23 cellular contexts compared by ENCODE assay signal in genomic region chr20:19697415-19697814, GRCh38.
DNase-seq lines count a peak whose midpoint lies in the region; ATAC-seq, FAIRE-seq and TF ChIP-seq lines count a peak whose summit lies in the region.
"Had no signal": no experiment of that assay in that cellular context is flagged by ENCODE, and none has a peak within 500 bp of the region (broad histone marks: within the 10 kb centered on the region; RNA-seq: fewer than 3 reads in every experiment).

No MANE protein-coding gene starts in this region.

- H3K4me1 ChIP-seq in keratinocyte (ENCODE audit: control insufficient read depth, extremely low read depth, insufficient read depth, low read length) = peaks cover 24% of the 10 kb centered on the region
- H3K4me1 ChIP-seq: BE2C had no signal

- no peaks in the 10 kb centered on the region for H3K27me3 ChIP-seq in keratinocyte (ENCODE audit: control insufficient read depth, extremely low read depth, insufficient read depth, low read length)
- H3K27me3 ChIP-seq: BE2C had no signal

- dilution Hi-C loops in keratinocyte (cut with MboI; ENCODE audit: extremely low pct_ligation_motif_present, low sequenced_read_pairs) = no loop called here

- H3K27ac ChIP-seq in RWPE1 = no peak overlapping the region
- H3K27ac ChIP-seq in keratinocyte (ENCODE audit: control insufficient read depth, insufficient read depth, low read length) = no peak overlapping the region

- no peaks in the 10 kb centered on the region for H3K36me3 ChIP-seq in keratinocyte (ENCODE audit: control insufficient read depth in 2 of 2, extremely low read depth in 1 of 2, insufficient read depth in 2 of 2, low read length in 2 of 2)
- H3K36me3 ChIP-seq: BE2C had no signal

- H3K9ac ChIP-seq in keratinocyte (ENCODE audit: control insufficient read depth, extremely low read depth, insufficient read depth, low read length) = no peak overlapping the region

- H3K27ac Mint-ChIP-seq in dendritic cell treated with granulocyte-macrophage colony-stimulating factor and Interleukin-4, amounts not matched to agents 40 ng/mL and 50 ng/mL, for 4 days = peak overlapping the region; percentile 27
- H3K27ac Mint-ChIP-seq in activated T-cell treated with anti-CD3 and anti-CD28 coated beads, Interleukin-2, amount 50 U/mL, for 72 hours = no peak overlapping the region
- H3K27ac Mint-ChIP-seq: CD4-positive, CD25-positive, alpha-beta regulatory T cell; CD8-positive, alpha-beta memory T cell; HFFc6 had no signal

- H3K4me3 Mint-ChIP-seq in dendritic cell treated with granulocyte-macrophage colony-stimulating factor and Interleukin-4, amounts not matched to agents 40 ng/mL and 50 ng/mL, for 4 days = no peak overlapping the region
- H3K4me3 Mint-ChIP-seq in activated T-cell treated with anti-CD3 and anti-CD28 coated beads, Interleukin-2, amount 50 U/mL, for 72 hours = no peak overlapping the region
- H3K4me3 Mint-ChIP-seq: CD4-positive, CD25-positive, alpha-beta regulatory T cell; CD8-positive, alpha-beta memory T cell; HFFc6 had no signal

- no peaks in the 10 kb centered on the region for H4K20me1 ChIP-seq in keratinocyte (ENCODE audit: control insufficient read depth, extremely low read depth, insufficient read depth, low read length)

- no peak overlapping the region for H3K4me2 ChIP-seq in keratinocyte (ENCODE audit: control insufficient read depth, extremely low read depth, insufficient read depth, low read depth, low read length)

- intact Hi-C loops in dendritic cell treated with granulocyte-macrophage colony-stimulating factor and Interleukin-4, amounts not matched to agents 40 ng/mL and 50 ng/mL, for 4 days (cut with micrococcal nuclease) = no loop called here

- H3K4me3 ChIP-seq in keratinocyte (ENCODE audit: control insufficient read depth in 2 of 3, extremely low read depth in 1 of 3, insufficient read depth in 2 of 3, low read depth in 1 of 3, low read length in 3 of 3) = no peak overlapping the region
- H3K4me3 ChIP-seq: GM12878 had no signal

- H3K9me1 ChIP-seq in keratinocyte (ENCODE audit: control insufficient read depth, extremely low read depth, insufficient read depth, low read length) = no peaks in the 10 kb centered on the region

- DNase-seq in RWPE1 (ENCODE audit: low spot score) (peak; percentile 31), keratinocyte (ENCODE audit: low read depth, low spot score) (peak; percentile 35), KG1 (lab: John Stamatoyannopoulos, UW) (no peak), dedifferentiated amniotic fluid mesenchymal stem cell (ENCODE audit: extremely low spot score) (no peak)
- no peak for DNase-seq in activated T-cell treated with anti-CD3 and anti-CD28 coated beads, Interleukin-2, amount 50 U/mL, for 72 hours
- DNase-seq: ACHN; BE2C; C1 segment of cervical spinal cord; CD4-positive, CD25-positive, alpha-beta regulatory T cell; CD8-positive, alpha-beta memory T cell; COR-L47; DMS 273 treated with DMSO at 0.1 percent for 48 hours; DMS53; DND-41; EL; GOT3; H7; HFFc6 had no signal

- no peaks in the 10 kb centered on the region for H3K79me2 ChIP-seq in keratinocyte (ENCODE audit: control insufficient read depth, insufficient read depth, low read length)

- POLR2A ChIA-PET in RWPE1 (lab: Yijun Ruan, JAX; ENCODE audit: low non-redundant PET) = interaction anchor here (1.0 kb wide), 1 partner anchor 60 kb away, joined by 3 read pairs; no protein-coding TSS in a partner anchor

- no peak overlapping the region for H2AFZ ChIP-seq in keratinocyte (ENCODE audit: control insufficient read depth, low read length)

- CTCF ChIA-PET in RWPE1 (lab: Yijun Ruan, JAX) = interaction anchor here (0.6 to 1.1 kb wide), 2 partner anchors 34 to 118 kb away, joined by 3 read pairs; no protein-coding TSS in a partner anchor

- H3K4me1 Mint-ChIP-seq in dendritic cell treated with granulocyte-macrophage colony-stimulating factor and Interleukin-4, amounts not matched to agents 40 ng/mL and 50 ng/mL, for 4 days (ENCODE audit: low read depth) = peaks cover 63% of the 10 kb centered on the region
- no peaks in the 10 kb centered on the region for H3K4me1 Mint-ChIP-seq in activated T-cell treated with anti-CD3 and anti-CD28 coated beads, Interleukin-2, amount 50 U/mL, for 72 hours (ENCODE audit: low read depth)

- peaks cover 4% of the 10 kb centered on the region for H3K36me3 Mint-ChIP-seq in dendritic cell treated with granulocyte-macrophage colony-stimulating factor and Interleukin-4, amounts not matched to agents 40 ng/mL and 50 ng/mL, for 4 days (ENCODE audit: low read depth)
- no peaks in the 10 kb centered on the region for H3K36me3 Mint-ChIP-seq in activated T-cell treated with anti-CD3 and anti-CD28 coated beads, Interleukin-2, amount 50 U/mL, for 72 hours (ENCODE audit: insufficient read depth in 2 of 2)
- H3K36me3 Mint-ChIP-seq: CD4-positive, CD25-positive, alpha-beta regulatory T cell had no signal

- peak; percentile 82 for FAIRE-seq in keratinocyte (lab: Jason Lieb, UNC)
- FAIRE-seq: A204.1, GM12878, HepG2 had no signal

- no peak for ATAC-seq in activated T-cell treated with anti-CD3 and anti-CD28 coated beads, Interleukin-2, amount 50 U/mL, for 72 hours (replicated peaks in 1 of 2)
- ATAC-seq: GM12878, HCT116, HepG2 had no signal

- no peaks in the 10 kb centered on the region for H3K27me3 Mint-ChIP-seq in dendritic cell treated with granulocyte-macrophage colony-stimulating factor and Interleukin-4, amounts not matched to agents 40 ng/mL and 50 ng/mL, for 4 days
- peaks cover 15% of the 10 kb centered on the region for H3K27me3 Mint-ChIP-seq in activated T-cell treated with anti-CD3 and anti-CD28 coated beads, Interleukin-2, amount 50 U/mL, for 72 hours (ENCODE audit: low read depth)

- H3K9me3 ChIP-seq in keratinocyte (ENCODE audit: control insufficient read depth, low read depth, low read length) = peaks cover 2% of the 10 kb centered on the region
- H3K9me3 ChIP-seq: BE2C had no signal

- peaks cover 6% of the 10 kb centered on the region for H3K9me3 Mint-ChIP-seq in dendritic cell treated with granulocyte-macrophage colony-stimulating factor and Interleukin-4, amounts not matched to agents 40 ng/mL and 50 ng/mL, for 4 days
- H3K9me3 Mint-ChIP-seq in activated T-cell treated with anti-CD3 and anti-CD28 coated beads, Interleukin-2, amount 50 U/mL, for 72 hours = peaks cover 0 to 2% of the 10 kb centered on the region in 2 donors

- no peak for TF ChIP-seq CTCF in RWPE1 (conservative IDR thresholded peaks at IDR 0.05; ENCODE audit: low read depth)
- TF ChIP-seq CTCF in keratinocyte (optimal IDR thresholded peaks at IDR 0.05 in 1 of 3, IDR thresholded peaks at IDR 0.05 in 1 of 3, conservative IDR thresholded peaks at IDR 0.05 in 1 of 3; ENCODE audit: extremely low read depth in 1 of 3, insufficient read depth in 2 of 3, low read length in 3 of 3) = no peak

Comparison
In these comparisons a context has a peak if more than half of its experiments do, and no peak if none do; other contexts are left out.
1. DNase-seq: peak in RWPE1 (single experiment) and keratinocyte (single experiment); none in KG1 (single experiment), activated T-cell treated with anti-CD3 and anti-CD28 coated beads, Interleukin-2, amount 50 U/mL, for 72 hours (0 of 2) and dedifferentiated amniotic fluid mesenchymal stem cell (single experiment).